ENCODE assay signal across 2 cellular contexts in the genomic region with DNA sequence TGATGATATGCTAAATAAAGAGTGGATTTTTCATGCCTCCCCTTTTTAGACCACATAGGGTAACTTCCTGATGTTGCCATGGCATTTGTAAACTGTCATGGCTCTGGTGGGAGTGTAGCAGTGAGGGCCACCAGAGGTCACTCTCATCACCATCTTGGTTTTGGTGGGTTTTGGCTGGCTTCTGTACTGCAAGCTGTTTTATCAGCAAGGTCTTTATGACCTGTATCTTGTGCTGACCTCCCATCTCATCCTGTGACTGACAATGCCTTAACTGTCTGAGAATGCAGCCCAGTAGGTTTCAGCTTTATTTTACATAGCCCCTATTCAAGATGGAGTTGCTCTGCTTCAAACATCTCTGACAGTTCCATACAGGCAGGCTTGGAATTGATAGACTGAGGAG.
A peak's percentile ranks its signal among the peaks of the same experiment; 100 is the strongest.
TF ChIP-seq lines count a peak whose summit lies in the region.

No MANE protein-coding gene starts in this region.

TF ChIP-seq in H1, 55 proteins besides CTCF, POLR2A, EP300 and RAD21:
- peak; percentile 82 for TF ChIP-seq YY1 (IDR thresholded peaks at IDR 0.05; ENCODE audit: low read depth, low read length)
TF ChIP-seq in H1: peak in this region for 1; not testable (repeated sequence) for 54.

TF ChIP-seq in HepG2, 621 proteins besides CTCF, POLR2A, EP300 and RAD21:
- TF ChIP-seq RFX3 (CRISPR knock-in tag; IDR thresholded peaks at IDR 0.05): peak; percentile 66
- TF ChIP-seq STAG1 (CRISPR knock-in tag; IDR thresholded peaks at IDR 0.05): peak; percentile 52
- TF ChIP-seq RFX1 (IDR thresholded peaks at IDR 0.05): peak; percentile 26; the same call in 1 of the 2 replicates
TF ChIP-seq in HepG2: peak in this region for 3; not testable (repeated sequence) for 618.
